In genomic region chr2:29012211-29012681, GRCh38 we compare ENCODE assay signal across 1 cellular context.
TF ChIP-seq lines count a peak whose summit lies in the region.

No MANE protein-coding gene starts in this region.

TF ChIP-seq in IMR-90, 13 proteins besides CTCF, POLR2A, EP300 and RAD21:
- TF ChIP-seq USF2 (IDR thresholded peaks at IDR 0.05; ENCODE audit: low read depth, low read length) = no peak
- TF ChIP-seq CEBPB (IDR thresholded peaks at IDR 0.05; ENCODE audit: low read depth, low read length) = peak; percentile 7; the same call in 1 of the 2 replicates
